Comparison of ENCODE assay signal across 2 cellular contexts in the genomic region with DNA sequence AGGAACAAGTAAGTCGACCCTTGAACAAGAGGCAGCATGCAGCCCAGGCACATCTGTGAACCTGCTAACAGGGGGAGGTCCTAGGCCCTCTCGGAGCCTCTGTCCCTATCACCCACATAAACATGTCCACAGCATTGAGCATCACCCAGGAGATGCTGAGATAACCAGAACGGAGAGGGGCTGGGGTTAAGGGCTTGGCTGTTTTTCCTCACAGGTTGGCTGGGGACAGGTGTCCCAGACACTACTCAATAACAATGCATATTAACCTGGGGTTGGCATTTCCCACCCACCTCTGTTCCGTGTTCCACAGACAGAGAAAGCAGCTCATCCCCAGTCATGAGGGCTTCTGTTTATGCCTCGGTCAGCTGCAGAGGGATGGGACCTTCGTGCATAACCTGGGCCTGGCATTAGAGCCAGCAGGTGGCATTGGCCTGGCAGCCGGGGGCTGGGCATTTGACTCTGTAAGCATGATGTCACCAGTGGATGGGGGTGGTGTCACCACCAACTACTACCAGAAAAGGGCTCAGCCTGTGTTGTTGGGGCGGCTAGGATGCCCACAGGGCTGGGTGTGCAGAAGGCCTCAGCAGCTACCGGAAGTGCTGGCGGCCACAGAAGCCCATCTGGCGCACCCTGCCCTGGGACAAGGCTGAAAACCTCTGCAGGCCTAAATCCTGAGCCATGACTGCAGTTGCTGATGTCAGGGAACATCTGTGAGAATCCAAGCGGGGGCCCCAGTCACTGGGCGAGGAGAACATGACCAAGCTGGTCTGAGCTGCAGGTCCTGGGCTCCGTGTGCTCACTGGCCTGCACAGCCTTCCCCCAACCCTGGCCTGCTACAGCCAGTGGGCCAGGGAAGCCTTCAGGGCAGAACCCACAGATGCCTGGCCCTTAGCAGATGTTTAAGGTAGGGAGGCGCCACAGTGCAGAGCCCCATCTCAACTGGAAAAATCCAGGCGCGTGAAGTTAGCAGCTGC.
TF ChIP-seq lines count a peak whose summit lies in the region.

No MANE protein-coding gene starts in this region.

TF ChIP-seq in GM12891, 5 proteins besides CTCF, POLR2A, EP300 and RAD21:
- no peak for TF ChIP-seq PAX5 (IDR thresholded peaks at IDR 0.05; ENCODE audit: insufficient read depth, low read length, severe bottlenecking)
- TF ChIP-seq POLR2AphosphoS5 (IDR thresholded peaks at IDR 0.05; ENCODE audit: low read depth, low read length): no peak
- no peak for TF ChIP-seq SPI1 (IDR thresholded peaks at IDR 0.05; ENCODE audit: low read depth, low read length)
- TF ChIP-seq TAF1 (IDR thresholded peaks at IDR 0.05; ENCODE audit: low read depth, low read length): no peak
- TF ChIP-seq POU2F2 (IDR thresholded peaks at IDR 0.05; ENCODE audit: low read depth, low read length): no peak

TF ChIP-seq in WTC11, 78 proteins besides CTCF, POLR2A, EP300 and RAD21:
- no peak for TF ChIP-seq RELA (CRISPR knock-in tag; IDR thresholded peaks at IDR 0.05; ENCODE audit: borderline replicate concordance)
- no peak for TF ChIP-seq MLX (CRISPR knock-in tag; IDR thresholded peaks at IDR 0.05)
- TF ChIP-seq FOXK1 (CRISPR knock-in tag; IDR thresholded peaks at IDR 0.05): no peak
- TF ChIP-seq, protein P1, sequence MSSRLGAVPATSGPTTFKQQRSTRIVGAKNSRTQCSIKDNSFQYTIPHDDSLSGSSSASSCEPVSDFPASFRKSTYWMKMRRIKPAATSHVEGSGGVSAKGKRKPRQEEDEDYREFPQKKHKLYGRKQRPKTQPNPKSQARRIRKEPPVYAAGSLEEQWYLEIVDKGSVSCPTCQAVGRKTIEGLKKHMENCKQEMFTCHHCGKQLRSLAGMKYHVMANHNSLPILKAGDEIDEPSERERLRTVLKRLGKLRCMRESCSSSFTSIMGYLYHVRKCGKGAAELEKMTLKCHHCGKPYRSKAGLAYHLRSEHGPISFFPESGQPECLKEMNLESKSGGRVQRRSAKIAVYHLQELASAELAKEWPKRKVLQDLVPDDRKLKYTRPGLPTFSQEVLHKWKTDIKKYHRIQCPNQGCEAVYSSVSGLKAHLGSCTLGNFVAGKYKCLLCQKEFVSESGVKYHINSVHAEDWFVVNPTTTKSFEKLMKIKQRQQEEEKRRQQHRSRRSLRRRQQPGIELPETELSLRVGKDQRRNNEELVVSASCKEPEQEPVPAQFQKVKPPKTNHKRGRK (CRISPR knock-in tag; IDR thresholded peaks at IDR 0.05; ENCODE audit: borderline replicate concordance): no peak
- TF ChIP-seq NFATC4 (CRISPR knock-in tag; IDR thresholded peaks at IDR 0.05): no peak
- TF ChIP-seq AR (CRISPR knock-in tag; IDR thresholded peaks at IDR 0.05): no peak
- TF ChIP-seq SP1 (CRISPR knock-in tag; conservative IDR thresholded peaks at IDR 0.05): no peak
- TF ChIP-seq, protein P2, sequence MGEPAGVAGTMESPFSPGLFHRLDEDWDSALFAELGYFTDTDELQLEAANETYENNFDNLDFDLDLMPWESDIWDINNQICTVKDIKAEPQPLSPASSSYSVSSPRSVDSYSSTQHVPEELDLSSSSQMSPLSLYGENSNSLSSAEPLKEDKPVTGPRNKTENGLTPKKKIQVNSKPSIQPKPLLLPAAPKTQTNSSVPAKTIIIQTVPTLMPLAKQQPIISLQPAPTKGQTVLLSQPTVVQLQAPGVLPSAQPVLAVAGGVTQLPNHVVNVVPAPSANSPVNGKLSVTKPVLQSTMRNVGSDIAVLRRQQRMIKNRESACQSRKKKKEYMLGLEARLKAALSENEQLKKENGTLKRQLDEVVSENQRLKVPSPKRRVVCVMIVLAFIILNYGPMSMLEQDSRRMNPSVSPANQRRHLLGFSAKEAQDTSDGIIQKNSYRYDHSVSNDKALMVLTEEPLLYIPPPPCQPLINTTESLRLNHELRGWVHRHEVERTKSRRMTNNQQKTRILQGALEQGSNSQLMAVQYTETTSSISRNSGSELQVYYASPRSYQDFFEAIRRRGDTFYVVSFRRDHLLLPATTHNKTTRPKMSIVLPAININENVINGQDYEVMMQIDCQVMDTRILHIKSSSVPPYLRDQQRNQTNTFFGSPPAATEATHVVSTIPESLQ (CRISPR knock-in tag; IDR thresholded peaks at IDR 0.05): no peak
- no peak for TF ChIP-seq ZNF396 (CRISPR knock-in tag; IDR thresholded peaks at IDR 0.05; ENCODE audit: borderline replicate concordance)
- TF ChIP-seq KAT7 (CRISPR knock-in tag; IDR thresholded peaks at IDR 0.05; ENCODE audit: borderline replicate concordance): no peak
- no peak for TF ChIP-seq NR3C1 (CRISPR knock-in tag; conservative IDR thresholded peaks at IDR 0.05; ENCODE audit: low read depth)
- no peak for TF ChIP-seq ETV6 (CRISPR knock-in tag; IDR thresholded peaks at IDR 0.05)
- TF ChIP-seq, protein P3, sequence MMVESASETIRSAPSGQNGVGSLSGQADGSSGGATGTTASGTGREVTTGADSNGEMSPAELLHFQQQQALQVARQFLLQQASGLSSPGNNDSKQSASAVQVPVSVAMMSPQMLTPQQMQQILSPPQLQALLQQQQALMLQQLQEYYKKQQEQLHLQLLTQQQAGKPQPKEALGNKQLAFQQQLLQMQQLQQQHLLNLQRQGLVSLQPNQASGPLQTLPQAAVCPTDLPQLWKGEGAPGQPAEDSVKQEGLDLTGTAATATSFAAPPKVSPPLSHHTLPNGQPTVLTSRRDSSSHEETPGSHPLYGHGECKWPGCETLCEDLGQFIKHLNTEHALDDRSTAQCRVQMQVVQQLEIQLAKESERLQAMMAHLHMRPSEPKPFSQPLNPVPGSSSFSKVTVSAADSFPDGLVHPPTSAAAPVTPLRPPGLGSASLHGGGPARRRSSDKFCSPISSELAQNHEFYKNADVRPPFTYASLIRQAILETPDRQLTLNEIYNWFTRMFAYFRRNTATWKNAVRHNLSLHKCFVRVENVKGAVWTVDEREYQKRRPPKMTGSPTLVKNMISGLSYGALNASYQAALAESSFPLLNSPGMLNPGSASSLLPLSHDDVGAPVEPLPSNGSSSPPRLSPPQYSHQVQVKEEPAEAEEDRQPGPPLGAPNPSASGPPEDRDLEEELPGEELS (CRISPR knock-in tag; IDR thresholded peaks at IDR 0.05): no peak
